In the genomic region with DNA sequence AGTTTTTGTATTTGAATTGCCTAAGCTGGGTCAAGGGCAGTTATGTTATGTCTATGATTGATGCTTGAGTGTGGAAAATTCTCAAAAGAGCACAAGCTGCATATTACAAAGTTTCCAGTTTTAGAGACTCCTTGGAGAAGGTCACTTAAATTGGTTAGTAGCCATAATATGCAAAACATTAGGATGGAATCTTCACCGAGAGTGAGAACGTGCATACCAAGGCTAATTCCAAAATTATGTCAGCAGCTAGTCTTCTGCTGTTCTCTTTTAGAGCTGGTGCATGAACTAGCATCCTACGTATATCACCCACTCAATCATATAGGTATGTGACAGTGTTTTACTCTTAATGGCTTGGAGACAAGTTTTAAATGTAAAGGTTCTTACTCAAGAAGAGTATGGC, we compare ENCODE assay signal across 15 cellular contexts. TPM values are rescaled to one million over a fixed set of nuclear protein-coding genes. Genes with fewer than 3 reads are reported as not detected.
A peak's percentile ranks its signal among the peaks of the same experiment; 100 is the strongest.
DNase-seq lines count a peak whose midpoint lies in the region; ATAC-seq and TF ChIP-seq lines count a peak whose summit lies in the region.
"Had no signal": no experiment of that assay in that cellular context is flagged by ENCODE, and none has a peak within 500 bp of the region (broad histone marks: within the 10 kb centered on the region; RNA-seq: fewer than 3 reads in every experiment).

No MANE protein-coding gene starts in this region.

- no peak overlapping the region for H3K18ac ChIP-seq in trophoblast cell (ENCODE audit: low read length)

- H3K9me2 ChIP-seq in GM23248 (ENCODE audit: insufficient read depth), result no peaks in the 10 kb centered on the region; the same call in 1 of the 2 replicates

- no peaks in the 10 kb centered on the region for H4K20me1 ChIP-seq in GM23248 (ENCODE audit: insufficient read depth)

- no peak overlapping the region for H4K91ac ChIP-seq in trophoblast cell (ENCODE audit: low read depth, low read length)

- no peak for TF ChIP-seq CTCF in esophagus muscularis mucosa (IDR thresholded peaks at IDR 0.05)

- H3K9ac ChIP-seq in GM23248 (no peak overlapping the region), trophoblast cell (ENCODE audit: low read length) (no peak overlapping the region)

- H3K27me3 ChIP-seq in GM23248 (replicated peaks; ENCODE audit: insufficient read depth) (no peaks in the 10 kb centered on the region), esophagus muscularis mucosa (no peaks in the 10 kb centered on the region), trophoblast cell (ENCODE audit: insufficient read depth, low read length) (no peaks in the 10 kb centered on the region)

- in situ Hi-C loops in GM23248 (cut with MboI), result no loop called here

- H3K36me3 ChIP-seq in GM23248 (ENCODE audit: low read depth) (0 out of 2 replicates have a peak, but pooled peaks cover 6% of the 10 kb centered on the region), esophagus muscularis mucosa (no peaks in the 10 kb centered on the region), trophoblast cell (ENCODE audit: control insufficient read depth in 1 of 2, insufficient read depth in 2 of 2, low read length in 2 of 2) (no peaks in the 10 kb centered on the region)
- H3K36me3 ChIP-seq: BE2C, HAP-1 had no signal

- no peak for TF ChIP-seq EP300 in esophagus muscularis mucosa (IDR thresholded peaks at IDR 0.05)

- no peak overlapping the region for H2BK12ac ChIP-seq in trophoblast cell (ENCODE audit: low read length)

- no peak overlapping the region for H3K23ac ChIP-seq in trophoblast cell (ENCODE audit: low read length)

- intact Hi-C loops in esophagus muscularis mucosa (cut with DNase I), result no loop called here

- no peak for DNase-seq in GM23248
- no peak for DNase-seq in esophagus muscularis mucosa (ENCODE audit: extremely low spot score)
- DNase-seq in trophoblast cell, result peak; percentile 4 to 65
- no peak for DNase-seq in NCI-H146 treated with DMSO at 0.1 percent for 48 hours (lab: John Stamatoyannopoulos, UW; ENCODE audit: unreplicated experiment)
- DNase-seq in hepatic stellate cell (ENCODE audit: low spot score), result no peak
- DNase-seq: BE2C; CD4-positive, alpha-beta memory T cell; DND-41; KBM-7 had no signal

- H4K12ac ChIP-seq in trophoblast cell (ENCODE audit: low read depth, low read length), result no peak overlapping the region

- H3K4me1 ChIP-seq in GM23248 (ENCODE audit: insufficient read depth) (peaks cover 54% of the 10 kb centered on the region), esophagus muscularis mucosa (peaks cover 0 to 86% (median 59%) of the 10 kb centered on the region in 4 donors), trophoblast cell (ENCODE audit: control insufficient read depth in 1 of 2, insufficient read depth in 2 of 2, low read length in 2 of 2) (no peaks in the 10 kb centered on the region)
- H3K4me1 ChIP-seq: BE2C had no signal

- H3F3A ChIP-seq in GM23248 (ENCODE audit: insufficient read depth), result peaks cover 29% of the 10 kb centered on the region

- no peak overlapping the region for H3K4ac ChIP-seq in trophoblast cell (ENCODE audit: low read depth, low read length)

- H3K14ac ChIP-seq in trophoblast cell (ENCODE audit: low read length), result no peak overlapping the region

- H3K27ac ChIP-seq in GM23248 (peak overlapping the region; percentile 14; the same call in 1 of the 2 replicates), esophagus muscularis mucosa (replicated peaks in 1 of 4) (peak overlapping the region; percentile 54 to 73 (median 72)), trophoblast cell (ENCODE audit: low read depth, low read length) (no peak overlapping the region)
- H3K27ac ChIP-seq: C4-2B had no signal

- H4K8ac ChIP-seq in trophoblast cell (ENCODE audit: low read depth, low read length), result no peak overlapping the region

- H2AK5ac ChIP-seq in trophoblast cell (ENCODE audit: low read length), result no peak overlapping the region

- H2AFZ ChIP-seq in GM23248 (no peak overlapping the region), trophoblast cell (ENCODE audit: insufficient read depth, low read length, poor library complexity) (no peak overlapping the region)
- H2AFZ ChIP-seq: GM23338 had no signal

- 0 out of 2 replicates have a peak, but pooled peaks cover 4% of the 10 kb centered on the region for H3K79me2 ChIP-seq in GM23248 (ENCODE audit: insufficient read depth)
- no peaks in the 10 kb centered on the region for H3K79me2 ChIP-seq in trophoblast cell (ENCODE audit: control insufficient read depth, insufficient read depth, low read length, poor library complexity)

- H3K79me1 ChIP-seq in trophoblast cell (ENCODE audit: low read length), result no peaks in the 10 kb centered on the region

- ATAC-seq in HG02610 (IDR thresholded peaks at IDR 0.05; ENCODE audit: unreplicated experiment) (no peak), GM21390 (IDR thresholded peaks at IDR 0.05; ENCODE audit: unreplicated experiment) (no peak)
- ATAC-seq: GM12878, GM23338 had no signal

- 21 to 33% methylated on average over 3 of the region's 3 CpGs for WGBS in GM23248 (ENCODE audit: low coverage in 1 of 2, low lambda C conversion rate in 2 of 2, missing lambda C conversion rate in 2 of 2), 2 experiments
- WGBS in esophagus muscularis mucosa, result 35% methylated on average over 3 of the region's 3 CpGs
- no CpG with 5 or more reads among the region's 3 CpGs for WGBS in trophoblast cell (ENCODE audit: extremely low coverage, insufficient coverage, insufficient read length)

- H3K4me3 ChIP-seq in GM23248, result 0 out of 2 replicates have a peak overlapping the region, but pooled peaks have one; percentile 27
- no peak overlapping the region for H3K4me3 ChIP-seq in esophagus muscularis mucosa
- no peak overlapping the region for H3K4me3 ChIP-seq in trophoblast cell (ENCODE audit: low read depth, low read length)
- H3K4me3 ChIP-seq: GM12878, GM23338, HAP-1 had no signal

- no peak overlapping the region for H2BK5ac ChIP-seq in trophoblast cell (ENCODE audit: low read depth, low read length, poor library complexity)

- TF ChIP-seq POLR2A in esophagus muscularis mucosa (IDR thresholded peaks at IDR 0.05; ENCODE audit: low read depth), result no peak

- H2BK120ac ChIP-seq in trophoblast cell (ENCODE audit: insufficient read depth, low read length, poor library complexity), result no peak overlapping the region

- H3K4me2 ChIP-seq in GM23248 (ENCODE audit: unreplicated experiment) (peak overlapping the region; percentile 62), trophoblast cell (ENCODE audit: low read length) (no peak overlapping the region)
- H3K4me2 ChIP-seq: GM23338 had no signal

- H3K9me3 ChIP-seq in GM23248 (ENCODE audit: low read depth) (no peaks in the 10 kb centered on the region), esophagus muscularis mucosa (no peaks in the 10 kb centered on the region), trophoblast cell (ENCODE audit: insufficient read depth, low read depth, low read length) (no peaks in the 10 kb centered on the region)
- H3K9me3 ChIP-seq: BE2C, HAP-1 had no signal

RNA-seq across cellular contexts. Expression of a gene that starts 49.2 kb away (rescaled TPM):
- 41.4 and 44.1 TPM in 2 replicates for total RNA-seq in GM23248 (2014; rRNA removed; shearing (Covaris generic))
- polyA plus RNA-seq in GM23248 (2016; fragmentation: Nextera tagmentation; extraction: Ambion mirVana), result 35.9 and 36.2 TPM in 2 replicates
- total RNA-seq in esophagus muscularis mucosa, result 10 to 100 TPM; 19.2 to 35.5 (median 23.7) TPM
- 0.10 and 0.15 TPM in 2 replicates for polyA plus RNA-seq in trophoblast cell (2013)
- total RNA-seq: CD4-positive, alpha-beta memory T cell; GM12878 had no signal
- polyA plus RNA-seq: CD4-positive, alpha-beta memory T cell; GM12878 had no signal

Comparison
In these comparisons a context has a peak if more than half of its experiments do, and no peak if none do; other contexts are left out.
1. DNase-seq: peak in trophoblast cell (2 of 2); none in GM23248 (single experiment), esophagus muscularis mucosa (single experiment), NCI-H146 treated with DMSO at 0.1 percent for 48 hours (single experiment) and hepatic stellate cell (single experiment).